8 cellular contexts compared by ENCODE assay signal in genomic region chr1:234977891-234978396, GRCh38.
A peak's percentile ranks its signal among the peaks of the same experiment; 100 is the strongest.
DNase-seq lines count a peak whose midpoint lies in the region; ATAC-seq and TF ChIP-seq lines count a peak whose summit lies in the region.

No MANE protein-coding gene starts in this region.

- H3K36me3 Mint-ChIP-seq in CD4-positive, alpha-beta T cell (ENCODE audit: low read depth), result no peaks in the 10 kb centered on the region
- no peaks in the 10 kb centered on the region for H3K36me3 Mint-ChIP-seq in nephron (ENCODE audit: low read depth)

- H3K27me3 Mint-ChIP-seq in CD4-positive, alpha-beta T cell, result no peaks in the 10 kb centered on the region
- H3K27me3 Mint-ChIP-seq in nephron (ENCODE audit: low read depth), result no peaks in the 10 kb centered on the region

- POLR2A ChIA-PET in CD4-positive, alpha-beta T cell (lab: Charles Lee), result interaction anchor here (0.9 to 3.3 kb wide), 9 partner anchors 8 to 377 kb away, joined by 3 to 20 read pairs (median 8); partner anchors contain the start of gene IRF2BP2

- ATAC-seq in CD4-positive, alpha-beta T cell (ENCODE audit: poor library complexity), result no peak
- ATAC-seq in HG03135 (IDR thresholded peaks at IDR 0.05; ENCODE audit: unreplicated experiment) (no peak), HG03159 (IDR thresholded peaks at IDR 0.05; ENCODE audit: unreplicated experiment) (no peak), GM18907 (IDR thresholded peaks at IDR 0.05; ENCODE audit: unreplicated experiment) (no peak)

- intact Hi-C loops in CD4-positive, alpha-beta T cell (cut with DNase I, micrococcal nuclease), result loop anchor here (2.0 to 5.0 kb wide), 3 partner anchors 19 to 366 kb away; partner anchors contain the start of gene IRF2BP2 (in 1 of the 2)

- H3K9me3 Mint-ChIP-seq in CD4-positive, alpha-beta T cell, result no peaks in the 10 kb centered on the region
- H3K9me3 Mint-ChIP-seq in nephron, result no peaks in the 10 kb centered on the region

- no peaks in the 10 kb centered on the region for H3K27me3 ChIP-seq in CD4-positive, alpha-beta T cell (ENCODE audit: control insufficient read depth, insufficient read depth, low read length)

- peak overlapping the region; percentile 72 for H3K27ac ChIP-seq in CD4-positive, alpha-beta T cell (ENCODE audit: low read depth, low read length)
- peak overlapping the region; percentile 91 for H3K27ac ChIP-seq in angular gyrus (ENCODE audit: low read depth, low read length)

- peak overlapping the region; percentile 23 for H3K4me3 Mint-ChIP-seq in CD4-positive, alpha-beta T cell
- H3K4me3 Mint-ChIP-seq in nephron, result no peak overlapping the region

- peaks cover 63% of the 10 kb centered on the region for H3K4me1 Mint-ChIP-seq in CD4-positive, alpha-beta T cell (ENCODE audit: low read depth)
- H3K4me1 Mint-ChIP-seq in nephron, result peaks cover 77% of the 10 kb centered on the region

- no peak for DNase-seq in CD4-positive, alpha-beta T cell
- peak; percentile 11 for DNase-seq in NCI-H146 treated with DMSO at 0.1 percent for 48 hours (lab: John Stamatoyannopoulos, UW; ENCODE audit: unreplicated experiment)
- DNase-seq in inferior parietal cortex (ENCODE audit: extremely low spot score), result no peak

- TF ChIP-seq CTCF in CD4-positive, alpha-beta T cell (IDR thresholded peaks at IDR 0.05), result no peak
- no peak for TF ChIP-seq CTCF in nephron (IDR thresholded peaks at IDR 0.05; ENCODE audit: unreplicated experiment in 3 of 3)

- CTCF ChIA-PET in CD4-positive, alpha-beta T cell (lab: Charles Lee), result interaction anchor here (0.9 to 2.5 kb wide), 8 partner anchors 13 to 380 kb away, joined by 3 to 13 read pairs (median 4); no protein-coding TSS in a partner anchor

- no peaks in the 10 kb centered on the region for H3K9me3 ChIP-seq in CD4-positive, alpha-beta T cell (ENCODE audit: control insufficient read depth, low read length)

- H3K27ac Mint-ChIP-seq in CD4-positive, alpha-beta T cell, result peak overlapping the region; percentile 93
- peak overlapping the region; percentile 93 to 98 (median 95) for H3K27ac Mint-ChIP-seq in nephron
